In the genomic region with DNA sequence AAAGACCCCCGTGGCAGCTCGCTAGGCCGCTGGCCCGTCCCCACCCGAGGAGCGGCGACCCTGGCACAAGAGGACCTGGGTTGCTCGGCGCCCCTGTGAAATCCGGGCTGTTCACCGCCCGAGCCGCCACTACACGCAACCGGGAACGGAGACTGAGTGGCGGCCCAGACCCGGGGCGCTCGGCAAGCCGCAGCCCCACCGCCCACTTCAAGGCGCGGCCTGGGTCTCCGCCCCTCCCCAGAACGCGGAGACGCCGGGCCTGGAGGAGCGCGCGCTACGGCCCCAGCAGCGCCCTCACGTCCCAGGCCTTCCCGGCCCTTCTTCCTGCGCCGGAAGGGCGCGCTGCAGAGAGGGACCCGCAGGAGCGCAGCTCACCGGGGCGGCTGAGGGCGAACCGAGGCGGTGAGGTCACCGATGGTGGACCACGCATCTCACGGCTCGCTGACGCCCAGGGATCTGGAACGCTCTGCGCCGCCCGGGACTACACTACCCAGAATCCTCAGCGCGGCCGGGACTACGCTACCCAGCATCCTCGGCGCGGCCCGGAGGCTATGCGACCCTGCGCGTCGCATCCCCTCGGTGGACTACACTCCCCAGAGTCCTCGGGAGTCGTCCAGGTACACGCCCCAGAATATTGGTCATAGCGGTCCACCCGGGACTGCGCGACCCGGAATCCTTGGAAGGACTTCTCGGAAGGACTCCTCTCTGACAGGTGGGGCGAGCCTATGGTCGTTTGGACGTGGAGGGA, we compare ENCODE assay signal across 8 cellular contexts. TPM values are rescaled to one million over a fixed set of nuclear protein-coding genes. Genes with fewer than 3 reads are reported as not detected.
DNase-seq lines count a peak whose midpoint lies in the region; ATAC-seq and TF ChIP-seq lines count a peak whose summit lies in the region.

A gene (minus strand): TSS at position 470 of the 748 bp plus-strand sequence. CDS start 10,436 bp downstream, outside the sequence.

- no peaks in the 10 kb centered on the region for H3K27me3 Mint-ChIP-seq in activated naive CD8-positive, alpha-beta T cell
- peaks cover 9% of the 10 kb centered on the region for H3K27me3 Mint-ChIP-seq in glutamatergic neuron (ENCODE audit: unreplicated experiment)

- DNase-seq in NCI-H1105 (lab: John Stamatoyannopoulos, UW) (peak; percentile 97), SKM-1 treated with dmso at 0.1 percent for 144 hours (lab: John Stamatoyannopoulos, UW; ENCODE audit: unreplicated experiment) (peak; percentile 86), glutamatergic neuron (peak; percentile 98), osteoblast (ENCODE audit: insufficient read length, low spot score, missing footprints) (peak; percentile 97), thoracic aorta (ENCODE audit: low spot score) (peak; percentile 90)

- peak within 1 kb of the TSS; percentile 87 for H3K4me2 ChIP-seq in osteoblast (ENCODE audit: insufficient read depth, low read length)

- peaks cover 4% of the 10 kb centered on the region for H4K20me1 ChIP-seq in osteoblast (ENCODE audit: insufficient read depth, low read length)

- H3K27ac Mint-ChIP-seq in activated naive CD8-positive, alpha-beta T cell: peak within 1 kb of the TSS; percentile 86
- peak within 1 kb of the TSS; percentile 89 for H3K27ac Mint-ChIP-seq in glutamatergic neuron (ENCODE audit: unreplicated experiment)

- H3K36me3 ChIP-seq in osteoblast (ENCODE audit: insufficient read depth, low read length) (peaks cover 4% of the 10 kb centered on the region), thoracic aorta (no peaks in the 10 kb centered on the region)

- H3K27ac ChIP-seq in osteoblast (ENCODE audit: low read depth, low read length): peak within 1 kb of the TSS; percentile 74
- H3K27ac ChIP-seq in thoracic aorta: peak within 1 kb of the TSS; percentile 83 to 92

- peaks cover 42% of the 10 kb centered on the region for H3K4me1 Mint-ChIP-seq in activated naive CD8-positive, alpha-beta T cell (ENCODE audit: low read depth)
- peaks cover 13% of the 10 kb centered on the region for H3K4me1 Mint-ChIP-seq in glutamatergic neuron (ENCODE audit: low read depth, unreplicated experiment)

- peaks cover 30% of the 10 kb centered on the region for H3K79me2 ChIP-seq in osteoblast (ENCODE audit: insufficient read depth, low read length)

- TF ChIP-seq CTCF in glutamatergic neuron (IDR thresholded peaks at IDR 0.05; ENCODE audit: partially characterized antibody, unreplicated experiment) (no peak), osteoblast (IDR thresholded peaks at IDR 0.05; ENCODE audit: extremely low read depth, low read depth, low read length) (no peak), thoracic aorta (IDR thresholded peaks at IDR 0.05) (no peak)

- peak within 1 kb of the TSS; percentile 94 for H2AFZ ChIP-seq in osteoblast (ENCODE audit: low read length)

- ATAC-seq in HG02623 (IDR thresholded peaks at IDR 0.05; ENCODE audit: unreplicated experiment) (peak; percentile 96), thoracic aorta (ENCODE audit: insufficient number of reproducible peaks, low FRiP score, low read depth) (peak; percentile 99)

- peaks cover 10% of the 10 kb centered on the region for H3K9me3 Mint-ChIP-seq in activated naive CD8-positive, alpha-beta T cell (ENCODE audit: low read depth)
- peaks cover 15% of the 10 kb centered on the region for H3K9me3 Mint-ChIP-seq in glutamatergic neuron (ENCODE audit: unreplicated experiment)

- no peaks in the 10 kb centered on the region for H3K27me3 ChIP-seq in osteoblast (ENCODE audit: insufficient read depth, low read length)
- H3K27me3 ChIP-seq in thoracic aorta (replicated peaks; ENCODE audit: insufficient read depth): no peaks in the 10 kb centered on the region

- H3K4me1 ChIP-seq in osteoblast (ENCODE audit: insufficient read depth, low read length) (peaks cover 2% of the 10 kb centered on the region), thoracic aorta (ENCODE audit: control insufficient read depth in 1 of 2, low read depth in 2 of 2) (peaks cover 5 to 16% of the 10 kb centered on the region in 2 donors)

- peak; percentile 40 for TF ChIP-seq POLR2A in GM10847 (IDR thresholded peaks at IDR 0.05; ENCODE audit: extremely low read depth, insufficient read length)

- H3K9me3 ChIP-seq in osteoblast (ENCODE audit: low read depth, low read length) (no peaks in the 10 kb centered on the region), thoracic aorta (no peaks in the 10 kb centered on the region)

- H3K36me3 Mint-ChIP-seq in activated naive CD8-positive, alpha-beta T cell: peaks cover 12% of the 10 kb centered on the region
- H3K36me3 Mint-ChIP-seq in glutamatergic neuron (ENCODE audit: unreplicated experiment): peaks cover 19% of the 10 kb centered on the region

- peak within 1 kb of the TSS; percentile 95 for H3K4me3 Mint-ChIP-seq in activated naive CD8-positive, alpha-beta T cell
- peak within 1 kb of the TSS; percentile 93 for H3K4me3 Mint-ChIP-seq in glutamatergic neuron (ENCODE audit: unreplicated experiment)

- peak within 1 kb of the TSS; percentile 93 for H3K4me3 ChIP-seq in osteoblast (ENCODE audit: insufficient read depth, low read length)
- peak within 1 kb of the TSS; percentile 93 for H3K4me3 ChIP-seq in thoracic aorta

RNA-seq across cellular contexts. Expression of the gene that starts here (rescaled TPM):
- total RNA-seq in glutamatergic neuron (ENCODE audit: unreplicated experiment) (24.5 TPM), osteoblast (8.3 and 9.7 TPM in 2 replicates), thoracic aorta (10 to 100 TPM; 16.1 to 19.5 TPM)

Comparison
In these comparisons a context has a peak if more than half of its experiments do, and no peak if none do; other contexts are left out.
1. Peak in every context shown above with its lines: DNase-seq, ATAC-seq, H3K4me3 ChIP-seq and H3K27ac ChIP-seq.